ENCODE assay signal across 21 cellular contexts in genomic region chr2:226683926-226684562, GRCh38.
"Had no signal": no experiment of that assay in that cellular context is flagged by ENCODE, and none has a peak within 500 bp of the region (broad histone marks: within the 10 kb centered on the region; RNA-seq: fewer than 3 reads in every experiment).

No MANE protein-coding gene starts in this region.

- H3K27ac ChIP-seq: body of pancreas, pancreas, thoracic aorta had no signal

- H3K4me1 ChIP-seq: body of pancreas, pancreas had no signal

- H3K27ac Mint-ChIP-seq: activated CD4-positive, alpha-beta T cell treated with anti-CD3 and anti-CD28 coated beads, Interleukin-2, amount 10 ng/mL, durations not matched to agents 7 days and 5 days; activated CD8-positive, alpha-beta T cell treated with anti-CD3 and anti-CD28 coated beads, Interleukin-2, amount 10 ng/mL, durations not matched to agents 7 days and 5 days; activated T-cell treated with anti-CD3 and anti-CD28 coated beads, Interleukin-2, amount 50 U/mL, for 24 hours; activated T-helper 2 cell treated with anti-CD3 and anti-CD28 coated beads, Interferon-gamma antibody, Interleukin-2, Interleukin-4, amounts not matched to agents 10 μg/mL and 5 μg/mL and 100 μg/mL, durations not matched to agents 14 hours and 24 hours and 36 hours; effector memory CD8-positive, alpha-beta T cell; natural killer cell; stimulated activated effector memory CD8-positive, alpha-beta T cell treated with anti-CD3 and anti-CD28 coated beads, Interleukin-12 subunit alpha, Interleukin-12 subunit beta, amount 100 ng/mL, for 72 hours had no signal

- H3K9me3 ChIP-seq: body of pancreas, pancreas, thoracic aorta had no signal

- H3K4me1 Mint-ChIP-seq: natural killer cell had no signal

- H3K36me3 Mint-ChIP-seq: natural killer cell; stimulated activated effector memory CD8-positive, alpha-beta T cell treated with anti-CD3 and anti-CD28 coated beads, Interleukin-12 subunit alpha, Interleukin-12 subunit beta, amount 100 ng/mL, for 72 hours had no signal

- H3K4me3 Mint-ChIP-seq: activated CD4-positive, alpha-beta T cell treated with anti-CD3 and anti-CD28 coated beads, Interleukin-2, amount 10 ng/mL, durations not matched to agents 7 days and 5 days; activated CD8-positive, alpha-beta T cell treated with anti-CD3 and anti-CD28 coated beads, Interleukin-2, amount 10 ng/mL, durations not matched to agents 7 days and 5 days; activated T-cell treated with anti-CD3 and anti-CD28 coated beads, Interleukin-2, amount 50 U/mL, for 24 hours; effector memory CD8-positive, alpha-beta T cell; natural killer cell; stimulated activated effector memory CD8-positive, alpha-beta T cell treated with anti-CD3 and anti-CD28 coated beads, Interleukin-12 subunit alpha, Interleukin-12 subunit beta, amount 100 ng/mL, for 72 hours had no signal

- ATAC-seq: activated CD4-positive, CD25-positive, alpha-beta regulatory T cell treated with anti-CD3 and anti-CD28 coated beads, Interleukin-2, amount 50 U/mL, for 24 hours; activated CD8-positive, alpha-beta T cell treated with anti-CD3 and anti-CD28 coated beads, Interleukin-2, amount 10 ng/mL, durations not matched to agents 7 days and 5 days; body of pancreas; effector memory CD8-positive, alpha-beta T cell; natural killer cell; pancreas; sciatic nerve; stimulated activated effector memory CD8-positive, alpha-beta T cell treated with anti-CD3 and anti-CD28 coated beads, Interleukin-12 subunit alpha, Interleukin-12 subunit beta, amount 100 ng/mL, for 72 hours had no signal

- H3K9me3 Mint-ChIP-seq: activated T-cell treated with anti-CD3 and anti-CD28 coated beads, Interleukin-2, amount 50 U/mL, for 24 hours; activated T-helper 2 cell treated with anti-CD3 and anti-CD28 coated beads, Interferon-gamma antibody, Interleukin-2, Interleukin-4, amounts not matched to agents 10 μg/mL and 5 μg/mL and 100 μg/mL, durations not matched to agents 14 hours and 24 hours and 36 hours; effector memory CD8-positive, alpha-beta T cell; natural killer cell had no signal

- DNase-seq: activated CD4-positive, alpha-beta T cell treated with anti-CD3 and anti-CD28 coated beads, Interleukin-2, amount 10 ng/mL, durations not matched to agents 7 days and 5 days; activated CD8-positive, alpha-beta T cell treated with anti-CD3 and anti-CD28 coated beads, Interleukin-2, amount 10 ng/mL, durations not matched to agents 7 days and 5 days; activated naive CD4-positive, alpha-beta T cell treated with Interleukin-2 at 50 U/mL for 16 hours; activated T-cell treated with anti-CD3 and anti-CD28 coated beads, Interleukin-2, amount 50 U/mL, for 24 hours; body of pancreas; caudate nucleus; effector memory CD8-positive, alpha-beta T cell; foreskin melanocyte; glutamatergic neuron; mesendoderm; natural killer cell; pancreas; stimulated activated CD4-positive, alpha-beta T cell treated with anti-CD3 and anti-CD28 coated beads, Interleukin-4, amount 100 ng/mL, for 1 hour; T-helper 1 cell; T-helper 9 cell had no signal

- H3K27me3 ChIP-seq: body of pancreas, pancreas had no signal

- H3K36me3 ChIP-seq: pancreas, thoracic aorta had no signal

- H3K4me3 ChIP-seq: body of pancreas, pancreas, smooth muscle cell, thoracic aorta had no signal
